Comparison of ENCODE assay signal across 17 cellular contexts in the genomic region with DNA sequence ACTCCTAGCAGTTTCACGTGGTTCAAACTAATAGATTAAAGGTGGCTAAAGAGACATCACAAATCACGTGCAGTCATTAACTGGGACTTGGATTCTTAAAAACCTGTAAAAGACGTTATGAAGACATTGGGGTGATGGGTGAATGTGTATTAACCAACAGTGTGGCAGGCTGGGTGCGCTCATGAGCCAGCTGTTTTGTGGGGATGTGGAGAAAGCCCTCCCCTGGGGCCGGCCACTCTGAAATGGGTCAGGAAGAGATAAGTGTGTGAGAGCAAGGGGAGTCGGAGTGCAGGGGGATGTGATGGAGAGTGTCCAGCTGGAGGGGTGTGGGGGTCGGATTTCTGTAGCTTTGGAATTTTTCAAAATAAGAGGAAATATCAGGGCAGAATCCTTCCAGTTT. TPM values are rescaled to one million over a fixed set of nuclear protein-coding genes. Genes with fewer than 3 reads are reported as not detected.
A peak's percentile ranks its signal among the peaks of the same experiment; 100 is the strongest.
DNase-seq lines count a peak whose midpoint lies in the region; ATAC-seq, FAIRE-seq and TF ChIP-seq lines count a peak whose summit lies in the region.
"Had no signal": no experiment of that assay in that cellular context is flagged by ENCODE, and none has a peak within 500 bp of the region (broad histone marks: within the 10 kb centered on the region; RNA-seq: fewer than 3 reads in every experiment).

No MANE protein-coding gene starts in this region.

- H3K79me2 ChIP-seq in astrocyte (ENCODE audit: insufficient read depth, low read length), result peaks cover 95% of the 10 kb centered on the region

- POLR2A ChIA-PET in activated CD4-positive, alpha-beta T cell treated with anti-CD3 and anti-CD28 coated beads for 36 hours (lab: Charles Lee), result interaction anchor here (0.6 to 1.4 kb wide), 3 partner anchors 13 to 77 kb away, joined by 3 to 8 read pairs (median 3); partner anchors contain the start of genes COPE and DDX49

- DNase-seq in activated CD4-positive, alpha-beta T cell treated with anti-CD3 and anti-CD28 coated beads for 36 hours, result no peak
- no peak for DNase-seq in activated CD4-positive, alpha-beta T cell treated with anti-CD3 and anti-CD28 coated beads, Interleukin-2, amount 50 U/mL, for 4 hours
- DNase-seq in HFFc6 (no peak), astrocyte (ENCODE audit: low read depth) (no peak), NCI-H748 (lab: John Stamatoyannopoulos, UW; ENCODE audit: unreplicated experiment) (no peak)
- DNase-seq: hippocampal formation, KG1, NCI-H1417 treated with DMSO at 0.1 percent for 48 hours, NCI-H345 had no signal

- H3K27me3 ChIP-seq in astrocyte (ENCODE audit: insufficient read depth, low read length) (no peaks in the 10 kb centered on the region), neutrophil (no peaks in the 10 kb centered on the region)
- H3K27me3 ChIP-seq: SJSA1 had no signal

- CTCF ChIA-PET in activated CD4-positive, alpha-beta T cell treated with anti-CD3 and anti-CD28 coated beads for 36 hours (lab: Charles Lee), result no interaction called here

- peaks cover 99% of the 10 kb centered on the region for H4K20me1 ChIP-seq in astrocyte (ENCODE audit: insufficient read depth, low read length)

- H3K4me1 Mint-ChIP-seq in activated CD4-positive, alpha-beta T cell treated with anti-CD3 and anti-CD28 coated beads for 36 hours, result peaks cover 86% of the 10 kb centered on the region
- H3K4me1 Mint-ChIP-seq in HFFc6 (ENCODE audit: low read depth) (peaks cover 84% of the 10 kb centered on the region), astrocyte (ENCODE audit: low read depth, unreplicated experiment) (peaks cover 37% of the 10 kb centered on the region)

- no peak overlapping the region for H3K4me3 Mint-ChIP-seq in activated CD4-positive, alpha-beta T cell treated with anti-CD3 and anti-CD28 coated beads for 36 hours
- H3K4me3 Mint-ChIP-seq in HFFc6 (no peak overlapping the region), astrocyte (ENCODE audit: unreplicated experiment) (peak overlapping the region; percentile 73)

- no peak overlapping the region for H2AFZ ChIP-seq in astrocyte (ENCODE audit: low read depth, low read length)

- TF ChIP-seq CTCF in HFFc6 (IDR thresholded peaks at IDR 0.05), result no peak
- TF ChIP-seq CTCF in astrocyte (IDR thresholded peaks at IDR 0.05; ENCODE audit: insufficient read depth, low read depth, low read length), result no peak
- TF ChIP-seq CTCF in neutrophil (IDR thresholded peaks at IDR 0.05), result no peak

- H3K9me3 Mint-ChIP-seq in activated CD4-positive, alpha-beta T cell treated with anti-CD3 and anti-CD28 coated beads for 36 hours (ENCODE audit: low read depth), result no peaks in the 10 kb centered on the region
- H3K9me3 Mint-ChIP-seq in HFFc6 (no peaks in the 10 kb centered on the region), astrocyte (ENCODE audit: unreplicated experiment) (no peaks in the 10 kb centered on the region)

- H3K9me3 ChIP-seq in astrocyte (ENCODE audit: insufficient read depth, low read depth, low read length) (no peaks in the 10 kb centered on the region), neutrophil (no peaks in the 10 kb centered on the region)
- H3K9me3 ChIP-seq: A549, SJSA1 had no signal

- H3K4me1 ChIP-seq in astrocyte (ENCODE audit: insufficient read depth, low read length) (peaks cover 29% of the 10 kb centered on the region), neutrophil (ENCODE audit: control insufficient read depth in 1 of 2, insufficient read depth in 1 of 2, low read depth in 1 of 2, low read length in 1 of 2) (peaks cover 4 to 10% of the 10 kb centered on the region in 2 experiments)

- H3K9ac ChIP-seq in astrocyte (ENCODE audit: low read length), result no peak overlapping the region

- H3K36me3 ChIP-seq in astrocyte (ENCODE audit: insufficient read depth, low read length), result no peaks in the 10 kb centered on the region
- peaks cover 26% of the 10 kb centered on the region for H3K36me3 ChIP-seq in neutrophil

- no peaks in the 10 kb centered on the region for H3K27me3 Mint-ChIP-seq in activated CD4-positive, alpha-beta T cell treated with anti-CD3 and anti-CD28 coated beads for 36 hours
- H3K27me3 Mint-ChIP-seq in HFFc6 (ENCODE audit: insufficient read depth) (no peaks in the 10 kb centered on the region; the same call in 1 of the 2 replicates), astrocyte (ENCODE audit: low read depth, unreplicated experiment) (no peaks in the 10 kb centered on the region)

- H3K27ac ChIP-seq in astrocyte (ENCODE audit: low read depth, low read length) (no peak overlapping the region), neutrophil (peak overlapping the region; percentile 4)
- H3K27ac ChIP-seq: A549, HL-60, SJSA1 had no signal

- H3K36me3 Mint-ChIP-seq in activated CD4-positive, alpha-beta T cell treated with anti-CD3 and anti-CD28 coated beads for 36 hours (ENCODE audit: low read depth), result peaks cover 27% of the 10 kb centered on the region
- H3K36me3 Mint-ChIP-seq in HFFc6 (ENCODE audit: low read depth) (no peaks in the 10 kb centered on the region), astrocyte (ENCODE audit: low read depth, unreplicated experiment) (peaks cover 11% of the 10 kb centered on the region)

- no peak overlapping the region for H3K4me2 ChIP-seq in astrocyte (ENCODE audit: low read length)
- H3K4me2 ChIP-seq: A549 had no signal

- no peak for FAIRE-seq in astrocyte (lab: Jason Lieb, UNC)
- FAIRE-seq: A549 had no signal

- H3K27ac Mint-ChIP-seq in activated CD4-positive, alpha-beta T cell treated with anti-CD3 and anti-CD28 coated beads for 36 hours, result peak overlapping the region; percentile 72
- H3K27ac Mint-ChIP-seq in HFFc6 (peak overlapping the region; percentile 63), astrocyte (ENCODE audit: unreplicated experiment) (no peak overlapping the region)

- H3K4me3 ChIP-seq in astrocyte (ENCODE audit: insufficient read depth, low read depth, low read length) (no peak overlapping the region), neutrophil (ENCODE audit: low read depth in 1 of 2, low read length in 1 of 2) (no peak overlapping the region)
- H3K4me3 ChIP-seq: A549, SJSA1 had no signal

- ATAC-seq in activated CD4-positive, alpha-beta T cell treated with anti-CD3 and anti-CD28 coated beads for 36 hours, result no peak
- ATAC-seq in GM19328 (IDR thresholded peaks at IDR 0.05; ENCODE audit: unreplicated experiment), result no peak
- no peak for ATAC-seq in GM18858 (IDR thresholded peaks at IDR 0.05; ENCODE audit: unreplicated experiment)
- ATAC-seq: A549 had no signal

- intact Hi-C loops in activated CD4-positive, alpha-beta T cell treated with anti-CD3 and anti-CD28 coated beads for 36 hours (cut with DNase I, micrococcal nuclease), result loop anchor here in 1 of 2 experiments (5.0 to 10.0 kb wide), 2 partner anchors 50 to 367 kb away; partner anchors contain the start of gene COMP

RNA-seq across cellular contexts. Expression of gene UPF1, which starts 10.4 kb away (rescaled TPM):
- total RNA-seq in activated CD4-positive, alpha-beta T cell treated with anti-CD3 and anti-CD28 coated beads for 36 hours, result 10 to 100 TPM; 72.4 to 74.0 TPM
- 10 to 100 TPM; 46.3 to 54.7 (median 51.4) TPM for total RNA-seq in HFFc6 (2021; fragmentation: NEBNext Ultra II Directional; extraction: Animal tissue kit (Norgen Biotek cat#: 25700))
- total RNA-seq in astrocyte, result 48.6 and 57.8 TPM in 2 replicates

RNA-seq across cellular contexts. Expression of gene COMP, which starts 51.1 kb away (rescaled TPM):
- total RNA-seq in activated CD4-positive, alpha-beta T cell treated with anti-CD3 and anti-CD28 coated beads for 36 hours, result not detected
- 1 to 10 TPM in 3 of 6 experiments, under 1 TPM in 3; 0.67 to 6.1 (median 0.98) TPM for total RNA-seq in HFFc6 (2021; fragmentation: NEBNext Ultra II Directional; extraction: Animal tissue kit (Norgen Biotek cat#: 25700))
- total RNA-seq in astrocyte, result 1.7 and 2.3 TPM in 2 replicates
- total RNA-seq: mononuclear cell, SJSA1 had no signal

RNA-seq across cellular contexts. Expression of gene CERS1, which starts 53.8 kb away (rescaled TPM):
- under 1 TPM; 0.11 to 0.16 TPM for total RNA-seq in activated CD4-positive, alpha-beta T cell treated with anti-CD3 and anti-CD28 coated beads for 36 hours
- 1 to 10 TPM in 5 of 6 experiments, under 1 TPM in 1; 0.96 to 2.1 (median 1.3) TPM for total RNA-seq in HFFc6 (2021; fragmentation: NEBNext Ultra II Directional; extraction: Animal tissue kit (Norgen Biotek cat#: 25700))
- 4.9 and 6.8 TPM in 2 replicates for total RNA-seq in astrocyte
- total RNA-seq: mononuclear cell, SJSA1, subcutaneous adipose tissue had no signal
